In the genomic region with DNA sequence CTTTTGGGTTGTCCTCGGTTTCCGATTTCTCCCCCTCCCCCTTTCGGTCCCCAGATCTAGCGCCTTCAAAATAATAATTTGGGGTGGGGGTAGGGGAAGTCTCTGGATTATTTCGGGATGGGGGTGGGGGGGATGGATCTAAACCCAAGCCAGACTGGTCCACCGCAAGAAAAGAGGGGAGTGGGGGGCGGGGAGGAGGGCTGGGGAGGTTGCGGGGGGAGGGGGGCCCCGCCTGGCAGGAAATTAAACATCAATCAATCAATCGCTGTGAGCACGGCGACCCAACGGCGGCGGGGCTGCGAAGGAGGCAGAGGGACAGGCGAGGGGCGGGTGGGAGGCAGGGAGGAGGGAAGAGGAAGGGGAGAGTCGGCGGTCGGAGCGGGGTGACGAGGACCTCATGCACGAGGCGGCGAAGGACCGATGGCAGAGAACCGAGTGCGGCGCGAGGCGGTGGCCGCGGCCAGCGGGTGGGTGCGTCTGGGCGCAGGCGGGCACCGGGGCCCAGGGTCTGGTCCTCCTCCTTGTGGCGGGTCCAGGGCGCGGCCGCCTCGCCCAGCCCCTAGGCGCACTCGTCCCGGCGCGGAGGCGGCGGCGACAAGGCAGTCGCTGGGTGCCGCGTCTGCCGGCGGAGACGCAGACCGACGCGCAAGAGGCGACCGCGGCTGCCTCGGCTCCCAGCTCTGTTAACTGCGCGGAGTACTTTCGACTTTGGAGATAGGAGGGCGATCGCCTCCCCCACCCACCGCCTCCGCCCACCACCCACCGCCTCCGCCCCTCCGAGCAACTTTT, we compare ENCODE assay signal across 1 cellular context.
A peak's percentile ranks its signal among the peaks of the same experiment; 100 is the strongest.
TF ChIP-seq lines count a peak whose summit lies in the region.

No MANE protein-coding gene starts in this region.

TF ChIP-seq in GM23338, 12 proteins besides CTCF, POLR2A, EP300 and RAD21:
- TF ChIP-seq, protein P1, sequence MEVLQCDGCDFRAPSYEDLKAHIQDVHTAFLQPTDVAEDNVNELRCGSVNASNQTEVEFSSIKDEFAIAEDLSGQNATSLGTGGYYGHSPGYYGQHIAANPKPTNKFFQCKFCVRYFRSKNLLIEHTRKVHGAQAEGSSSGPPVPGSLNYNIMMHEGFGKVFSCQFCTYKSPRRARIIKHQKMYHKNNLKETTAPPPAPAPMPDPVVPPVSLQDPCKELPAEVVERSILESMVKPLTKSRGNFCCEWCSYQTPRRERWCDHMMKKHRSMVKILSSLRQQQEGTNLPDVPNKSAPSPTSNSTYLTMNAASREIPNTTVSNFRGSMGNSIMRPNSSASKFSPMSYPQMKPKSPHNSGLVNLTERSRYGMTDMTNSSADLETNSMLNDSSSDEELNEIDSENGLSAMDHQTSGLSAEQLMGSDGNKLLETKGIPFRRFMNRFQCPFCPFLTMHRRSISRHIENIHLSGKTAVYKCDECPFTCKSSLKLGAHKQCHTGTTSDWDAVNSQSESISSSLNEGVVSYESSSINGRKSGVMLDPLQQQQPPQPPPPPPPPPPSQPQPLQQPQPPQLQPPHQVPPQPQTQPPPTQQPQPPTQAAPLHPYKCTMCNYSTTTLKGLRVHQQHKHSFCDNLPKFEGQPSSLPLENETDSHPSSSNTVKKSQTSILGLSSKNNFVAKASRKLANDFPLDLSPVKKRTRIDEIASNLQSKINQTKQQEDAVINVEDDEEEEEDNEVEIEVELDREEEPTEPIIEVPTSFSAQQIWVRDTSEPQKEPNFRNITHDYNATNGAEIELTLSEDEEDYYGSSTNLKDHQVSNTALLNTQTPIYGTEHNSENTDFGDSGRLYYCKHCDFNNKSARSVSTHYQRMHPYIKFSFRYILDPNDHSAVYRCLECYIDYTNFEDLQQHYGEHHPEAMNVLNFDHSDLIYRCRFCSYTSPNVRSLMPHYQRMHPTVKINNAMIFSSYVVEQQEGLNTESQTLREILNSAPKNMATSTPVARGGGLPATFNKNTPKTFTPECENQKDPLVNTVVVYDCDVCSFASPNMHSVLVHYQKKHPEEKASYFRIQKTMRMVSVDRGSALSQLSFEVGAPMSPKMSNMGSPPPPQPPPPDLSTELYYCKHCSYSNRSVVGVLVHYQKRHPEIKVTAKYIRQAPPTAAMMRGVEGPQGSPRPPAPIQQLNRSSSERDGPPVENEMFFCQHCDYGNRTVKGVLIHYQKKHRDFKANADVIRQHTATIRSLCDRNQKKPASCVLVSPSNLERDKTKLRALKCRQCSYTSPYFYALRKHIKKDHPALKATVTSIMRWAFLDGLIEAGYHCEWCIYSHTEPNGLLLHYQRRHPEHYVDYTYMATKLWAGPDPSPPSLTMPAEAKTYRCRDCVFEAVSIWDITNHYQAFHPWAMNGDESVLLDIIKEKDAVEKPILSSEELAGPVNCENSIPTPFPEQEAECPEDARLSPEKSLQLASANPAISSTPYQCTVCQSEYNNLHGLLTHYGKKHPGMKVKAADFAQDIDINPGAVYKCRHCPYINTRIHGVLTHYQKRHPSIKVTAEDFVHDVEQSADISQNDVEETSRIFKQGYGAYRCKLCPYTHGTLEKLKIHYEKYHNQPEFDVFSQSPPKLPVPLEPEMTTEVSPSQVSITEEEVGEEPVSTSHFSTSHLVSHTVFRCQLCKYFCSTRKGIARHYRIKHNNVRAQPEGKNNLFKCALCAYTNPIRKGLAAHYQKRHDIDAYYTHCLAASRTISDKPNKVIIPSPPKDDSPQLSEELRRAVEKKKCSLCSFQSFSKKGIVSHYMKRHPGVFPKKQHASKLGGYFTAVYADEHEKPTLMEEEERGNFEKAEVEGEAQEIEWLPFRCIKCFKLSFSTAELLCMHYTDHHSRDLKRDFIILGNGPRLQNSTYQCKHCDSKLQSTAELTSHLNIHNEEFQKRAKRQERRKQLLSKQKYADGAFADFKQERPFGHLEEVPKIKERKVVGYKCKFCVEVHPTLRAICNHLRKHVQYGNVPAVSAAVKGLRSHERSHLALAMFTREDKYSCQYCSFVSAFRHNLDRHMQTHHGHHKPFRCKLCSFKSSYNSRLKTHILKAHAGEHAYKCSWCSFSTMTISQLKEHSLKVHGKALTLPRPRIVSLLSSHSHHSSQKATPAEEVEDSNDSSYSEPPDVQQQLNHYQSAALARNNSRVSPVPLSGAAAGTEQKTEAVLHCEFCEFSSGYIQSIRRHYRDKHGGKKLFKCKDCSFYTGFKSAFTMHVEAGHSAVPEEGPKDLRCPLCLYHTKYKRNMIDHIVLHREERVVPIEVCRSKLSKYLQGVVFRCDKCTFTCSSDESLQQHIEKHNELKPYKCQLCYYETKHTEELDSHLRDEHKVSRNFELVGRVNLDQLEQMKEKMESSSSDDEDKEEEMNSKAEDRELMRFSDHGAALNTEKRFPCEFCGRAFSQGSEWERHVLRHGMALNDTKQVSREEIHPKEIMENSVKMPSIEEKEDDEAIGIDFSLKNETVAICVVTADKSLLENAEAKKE (CRISPR knock-in tag; IDR thresholded peaks at IDR 0.05): no peak
- TF ChIP-seq, protein P2, sequence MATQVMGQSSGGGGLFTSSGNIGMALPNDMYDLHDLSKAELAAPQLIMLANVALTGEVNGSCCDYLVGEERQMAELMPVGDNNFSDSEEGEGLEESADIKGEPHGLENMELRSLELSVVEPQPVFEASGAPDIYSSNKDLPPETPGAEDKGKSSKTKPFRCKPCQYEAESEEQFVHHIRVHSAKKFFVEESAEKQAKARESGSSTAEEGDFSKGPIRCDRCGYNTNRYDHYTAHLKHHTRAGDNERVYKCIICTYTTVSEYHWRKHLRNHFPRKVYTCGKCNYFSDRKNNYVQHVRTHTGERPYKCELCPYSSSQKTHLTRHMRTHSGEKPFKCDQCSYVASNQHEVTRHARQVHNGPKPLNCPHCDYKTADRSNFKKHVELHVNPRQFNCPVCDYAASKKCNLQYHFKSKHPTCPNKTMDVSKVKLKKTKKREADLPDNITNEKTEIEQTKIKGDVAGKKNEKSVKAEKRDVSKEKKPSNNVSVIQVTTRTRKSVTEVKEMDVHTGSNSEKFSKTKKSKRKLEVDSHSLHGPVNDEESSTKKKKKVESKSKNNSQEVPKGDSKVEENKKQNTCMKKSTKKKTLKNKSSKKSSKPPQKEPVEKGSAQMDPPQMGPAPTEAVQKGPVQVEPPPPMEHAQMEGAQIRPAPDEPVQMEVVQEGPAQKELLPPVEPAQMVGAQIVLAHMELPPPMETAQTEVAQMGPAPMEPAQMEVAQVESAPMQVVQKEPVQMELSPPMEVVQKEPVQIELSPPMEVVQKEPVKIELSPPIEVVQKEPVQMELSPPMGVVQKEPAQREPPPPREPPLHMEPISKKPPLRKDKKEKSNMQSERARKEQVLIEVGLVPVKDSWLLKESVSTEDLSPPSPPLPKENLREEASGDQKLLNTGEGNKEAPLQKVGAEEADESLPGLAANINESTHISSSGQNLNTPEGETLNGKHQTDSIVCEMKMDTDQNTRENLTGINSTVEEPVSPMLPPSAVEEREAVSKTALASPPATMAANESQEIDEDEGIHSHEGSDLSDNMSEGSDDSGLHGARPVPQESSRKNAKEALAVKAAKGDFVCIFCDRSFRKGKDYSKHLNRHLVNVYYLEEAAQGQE (IDR thresholded peaks at IDR 0.05; ENCODE audit: unreplicated experiment): no peak
- TF ChIP-seq ZNF114 (CRISPR knock-in tag; IDR thresholded peaks at IDR 0.05) (no peak), CREB1 (CRISPR knock-in tag; IDR thresholded peaks at IDR 0.05; ENCODE audit: low read depth) (peak; percentile 74), STAT1 (IDR thresholded peaks at IDR 0.05; ENCODE audit: unreplicated experiment) (no peak), ZNF331 (CRISPR knock-in tag; IDR thresholded peaks at IDR 0.05; ENCODE audit: low read depth) (no peak), NANOG (IDR thresholded peaks at IDR 0.05; ENCODE audit: borderline replicate concordance) (no peak), EZH2 (IDR thresholded peaks at IDR 0.05; ENCODE audit: low read depth, unreplicated experiment) (no peak), POLR2AphosphoS5 (IDR thresholded peaks at IDR 0.05; ENCODE audit: low read depth) (0 out of 2 replicates have a peak, but pooled peaks have one; percentile 26), EZH2phosphoT487 (IDR thresholded peaks at IDR 0.05; ENCODE audit: unreplicated experiment) (no peak), JUNB (IDR thresholded peaks at IDR 0.05; ENCODE audit: unreplicated experiment) (no peak)
- TF ChIP-seq, protein P3, sequence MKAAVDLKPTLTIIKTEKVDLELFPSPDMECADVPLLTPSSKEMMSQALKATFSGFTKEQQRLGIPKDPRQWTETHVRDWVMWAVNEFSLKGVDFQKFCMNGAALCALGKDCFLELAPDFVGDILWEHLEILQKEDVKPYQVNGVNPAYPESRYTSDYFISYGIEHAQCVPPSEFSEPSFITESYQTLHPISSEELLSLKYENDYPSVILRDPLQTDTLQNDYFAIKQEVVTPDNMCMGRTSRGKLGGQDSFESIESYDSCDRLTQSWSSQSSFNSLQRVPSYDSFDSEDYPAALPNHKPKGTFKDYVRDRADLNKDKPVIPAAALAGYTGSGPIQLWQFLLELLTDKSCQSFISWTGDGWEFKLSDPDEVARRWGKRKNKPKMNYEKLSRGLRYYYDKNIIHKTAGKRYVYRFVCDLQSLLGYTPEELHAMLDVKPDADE (IDR thresholded peaks at IDR 0.05): no peak
TF ChIP-seq in GM23338: peak in this region for 2.
